In genomic region chr6:104207635-104208034, GRCh38 we compare ENCODE assay signal across 35 cellular contexts.
"Had no signal": no experiment of that assay in that cellular context is flagged by ENCODE, and none has a peak within 500 bp of the region (broad histone marks: within the 10 kb centered on the region; RNA-seq: fewer than 3 reads in every experiment).

No MANE protein-coding gene starts in this region.

- H3K27me3 ChIP-seq: MG63 had no signal

- H3K4me3 ChIP-seq: MG63 had no signal

- DNase-seq: Kasumi-1, MG63, MM.1S, MV-4-11, NCI-H1048, NCI-H1092, NCI-H1092 treated with DMSO at 0.1 percent for 48 hours, NCI-H1105, NCI-H1105 treated with DMSO at 0.1 percent for 48 hours, NCI-H1417, NCI-H1417 treated with DMSO at 0.1 percent for 48 hours, NCI-H1436, NCI-H1436 treated with DMSO at 0.1 percent for 48 hours, NCI-H146, NCI-H1694, NCI-H1694 treated with DMSO at 0.1 percent for 48 hours, NCI-H187, NCI-H187 treated with DMSO at 0.1 percent for 48 hours, NCI-H1930, NCI-H2029, NCI-H2029 treated with DMSO at 0.1 percent for 48 hours, NCI-H2081, NCI-H2081 treated with DMSO at 0.1 percent for 48 hours, NCI-H2107, NCI-H2171, NCI-H2171 treated with DMSO at 0.1 percent for 48 hours, NCI-H2227 treated with DMSO at 0.1 percent for 48 hours, NCI-H226, NCI-H345, NCI-H446, NCI-H446 treated with DMSO at 0.1 percent for 48 hours, NCI-H510A, NCI-H510A treated with DMSO at 0.1 percent for 48 hours, NCI-H524, NCI-H524 treated with DMSO at 0.1 percent for 48 hours had no signal

- H3K9me3 ChIP-seq: MG63 had no signal

- H3K36me3 ChIP-seq: MG63 had no signal
